27 cellular contexts compared by ENCODE assay signal in genomic region chr9:127096208-127096607, GRCh38. TPM values are rescaled to one million over a fixed set of nuclear protein-coding genes. Genes with fewer than 3 reads are reported as not detected.
A peak's percentile ranks its signal among the peaks of the same experiment; 100 is the strongest.
DNase-seq lines count a peak whose midpoint lies in the region; ATAC-seq and TF ChIP-seq lines count a peak whose summit lies in the region.
"Had no signal": no experiment of that assay in that cellular context is flagged by ENCODE, and none has a peak within 500 bp of the region (broad histone marks: within the 10 kb centered on the region; RNA-seq: fewer than 3 reads in every experiment).

No MANE protein-coding gene starts in this region.

- no peak for TF ChIP-seq CTCF in left ventricle myocardium inferior (IDR thresholded peaks at IDR 0.05; ENCODE audit: borderline replicate concordance)
- TF ChIP-seq CTCF in fibroblast of pulmonary artery (IDR thresholded peaks at IDR 0.05; ENCODE audit: low read length, missing control alignments) = no peak
- TF ChIP-seq CTCF in vagina (IDR thresholded peaks at IDR 0.05) = no peak

- no peak for ATAC-seq in HG02884 (IDR thresholded peaks at IDR 0.05; ENCODE audit: unreplicated experiment)

- intact Hi-C loops in cardiac septum (cut with DNase I) = no loop called here
- intact Hi-C loops in left ventricle myocardium inferior (cut with micrococcal nuclease) = no loop called here
- intact Hi-C loops in vagina (cut with DNase I) = no loop called here
- intact Hi-C loops in activated CD4-positive, alpha-beta memory T cell treated with anti-CD3 and anti-CD28 coated beads for 36 hours (cut with micrococcal nuclease) = no loop called here

- no peaks in the 10 kb centered on the region for H3K27me3 Mint-ChIP-seq in activated CD4-positive, alpha-beta memory T cell treated with anti-CD3 and anti-CD28 coated beads for 36 hours
- H3K27me3 Mint-ChIP-seq: stimulated activated naive CD8-positive, alpha-beta T cell treated with anti-CD3 and anti-CD28 coated beads, Interleukin-15, Interleukin-2, amounts not matched to agents 100 ng/mL and 50 ng/mL, for 24 hours had no signal

- H3K4me3 ChIP-seq in left ventricle myocardium inferior (no peak overlapping the region), fibroblast of pulmonary artery (replicated peaks; ENCODE audit: low read depth, low read length) (no peak overlapping the region), vagina (no peak overlapping the region)
- H3K4me3 ChIP-seq: GM23338 had no signal

- CTCF ChIA-PET in activated CD4-positive, alpha-beta memory T cell treated with anti-CD3 and anti-CD28 coated beads for 36 hours (lab: Charles Lee) = no interaction called here

- POLR2A ChIA-PET in activated CD4-positive, alpha-beta memory T cell treated with anti-CD3 and anti-CD28 coated beads for 36 hours (lab: Charles Lee) = no interaction called here

- no peak overlapping the region for H3K27ac Mint-ChIP-seq in activated CD4-positive, alpha-beta memory T cell treated with anti-CD3 and anti-CD28 coated beads for 36 hours
- H3K27ac Mint-ChIP-seq: activated CD4-positive, alpha-beta T cell treated with anti-CD3 and anti-CD28 coated beads, Interleukin-2, amount 10 ng/mL, durations not matched to agents 7 days and 5 days; activated naive CD4-positive, alpha-beta T cell treated with anti-CD3 and anti-CD28 coated beads for 36 hours; GM23338; stimulated activated naive CD8-positive, alpha-beta T cell treated with anti-CD3 and anti-CD28 coated beads, Interleukin-15, Interleukin-2, amounts not matched to agents 100 ng/mL and 50 ng/mL, for 24 hours had no signal

- peak; percentile 74 for DNase-seq in cardiac septum (ENCODE audit: low spot score)
- no peak for DNase-seq in left ventricle myocardium inferior
- DNase-seq in fibroblast of pulmonary artery (ENCODE audit: low read depth) = peak; percentile 61
- DNase-seq in pons (ENCODE audit: low spot score) = peak; percentile 59
- no peak for DNase-seq in vagina (ENCODE audit: extremely low spot score in 2 of 2)
- DNase-seq in activated CD4-positive, alpha-beta memory T cell treated with anti-CD3 and anti-CD28 coated beads for 36 hours = no peak
- DNase-seq in NCI-H2029 treated with DMSO at 0.1 percent for 48 hours (lab: John Stamatoyannopoulos, UW) = no peak
- DNase-seq: 8988T; activated CD4-positive, alpha-beta T cell treated with anti-CD3 and anti-CD28 coated beads, Interleukin-2, amount 10 ng/mL, durations not matched to agents 7 days and 5 days; activated naive CD4-positive, alpha-beta T cell treated with anti-CD3 and anti-CD28 coated beads for 36 hours; amniotic stem cell; DMS153; GDM1; kidney; mammary epithelial cell; MV-4-11; NCI-H1694 treated with DMSO at 0.1 percent for 48 hours; NCI-H226; NCI-H748 treated with DMSO at 0.1 percent for 48 hours; retina; T-helper 2 cell; trophoblast cell had no signal

- H3K36me3 ChIP-seq in left ventricle myocardium inferior = peaks cover 29% of the 10 kb centered on the region
- H3K36me3 ChIP-seq in vagina = peaks cover 0 to 31% of the 10 kb centered on the region in 2 donors

- H3K4me3 Mint-ChIP-seq in activated CD4-positive, alpha-beta memory T cell treated with anti-CD3 and anti-CD28 coated beads for 36 hours = no peak overlapping the region
- H3K4me3 Mint-ChIP-seq: activated CD4-positive, alpha-beta T cell treated with anti-CD3 and anti-CD28 coated beads, Interleukin-2, amount 10 ng/mL, durations not matched to agents 7 days and 5 days; activated naive CD4-positive, alpha-beta T cell treated with anti-CD3 and anti-CD28 coated beads for 36 hours; GM23338; stimulated activated naive CD8-positive, alpha-beta T cell treated with anti-CD3 and anti-CD28 coated beads, Interleukin-15, Interleukin-2, amounts not matched to agents 100 ng/mL and 50 ng/mL, for 24 hours had no signal

- no peaks in the 10 kb centered on the region for H3K36me3 Mint-ChIP-seq in activated CD4-positive, alpha-beta memory T cell treated with anti-CD3 and anti-CD28 coated beads for 36 hours

- H3K27ac ChIP-seq in left ventricle myocardium inferior (replicated peaks) = no peak overlapping the region
- peak overlapping the region; percentile 60 for H3K27ac ChIP-seq in vagina
- H3K27ac ChIP-seq: KMS-11, VCaP had no signal

- peaks cover 57% of the 10 kb centered on the region for H3K4me1 ChIP-seq in left ventricle myocardium inferior
- H3K4me1 ChIP-seq in vagina = peaks cover 42% of the 10 kb centered on the region

- no peak for TF ChIP-seq POLR2A in vagina (IDR thresholded peaks at IDR 0.05)

- no peaks in the 10 kb centered on the region for H3K4me1 Mint-ChIP-seq in activated CD4-positive, alpha-beta memory T cell treated with anti-CD3 and anti-CD28 coated beads for 36 hours (ENCODE audit: low read depth)
- H3K4me1 Mint-ChIP-seq: activated CD4-positive, alpha-beta T cell treated with anti-CD3 and anti-CD28 coated beads, Interleukin-2, amount 10 ng/mL, durations not matched to agents 7 days and 5 days had no signal

- H3K9me3 Mint-ChIP-seq in activated CD4-positive, alpha-beta memory T cell treated with anti-CD3 and anti-CD28 coated beads for 36 hours = no peaks in the 10 kb centered on the region
- H3K9me3 Mint-ChIP-seq: activated CD4-positive, alpha-beta T cell treated with anti-CD3 and anti-CD28 coated beads, Interleukin-2, amount 10 ng/mL, durations not matched to agents 7 days and 5 days; activated naive CD4-positive, alpha-beta T cell treated with anti-CD3 and anti-CD28 coated beads for 36 hours; GM23338; stimulated activated naive CD8-positive, alpha-beta T cell treated with anti-CD3 and anti-CD28 coated beads, Interleukin-15, Interleukin-2, amounts not matched to agents 100 ng/mL and 50 ng/mL, for 24 hours had no signal

- no peaks in the 10 kb centered on the region for H3K9me3 ChIP-seq in left ventricle myocardium inferior (replicated peaks)
- no peaks in the 10 kb centered on the region for H3K9me3 ChIP-seq in vagina

- no peaks in the 10 kb centered on the region for H3K27me3 ChIP-seq in left ventricle myocardium inferior (ENCODE audit: low read depth)
- H3K27me3 ChIP-seq in vagina = no peaks in the 10 kb centered on the region

RNA-seq across cellular contexts. Expression of gene ANGPTL2, which starts 26.2 kb away (rescaled TPM):
- total RNA-seq in cardiac septum (41.4 TPM), left ventricle myocardium inferior (35.7 TPM), vagina (65.8 TPM)
- total RNA-seq in activated CD4-positive, alpha-beta memory T cell treated with anti-CD3 and anti-CD28 coated beads for 36 hours = not detected
- total RNA-seq: activated CD4-positive, alpha-beta T cell treated with anti-CD3 and anti-CD28 coated beads, Interleukin-2, amount 10 ng/mL, durations not matched to agents 7 days and 5 days; activated naive CD4-positive, alpha-beta T cell treated with anti-CD3 and anti-CD28 coated beads for 36 hours had no signal

Comparison
In these comparisons a context has a peak if more than half of its experiments do, and no peak if none do; other contexts are left out.
1. DNase-seq: peak in cardiac septum (single experiment), fibroblast of pulmonary artery (single experiment) and pons (single experiment); none in left ventricle myocardium inferior (single experiment), vagina (0 of 2), activated CD4-positive, alpha-beta memory T cell treated with anti-CD3 and anti-CD28 coated beads for 36 hours (single experiment) and NCI-H2029 treated with DMSO at 0.1 percent for 48 hours (single experiment).
2. RNA of gene ANGPTL2, which starts 26.2 kb away (total RNA-seq): 65.8 TPM in vagina (single experiment), 41.4 TPM in cardiac septum (single experiment) and 35.7 TPM in left ventricle myocardium inferior (single experiment); not detected in activated CD4-positive, alpha-beta memory T cell treated with anti-CD3 and anti-CD28 coated beads for 36 hours; every median in the first group is over 10 times any median in the second.